ENCODE assay signal across 1 cellular context in genomic region chr16:87806608-87807546, GRCh38.
TF ChIP-seq lines count a peak whose summit lies in the region.

No MANE protein-coding gene starts in this region.

TF ChIP-seq in HCT116, 20 proteins besides CTCF, POLR2A, EP300 and RAD21 (continued from another document):
- TF ChIP-seq MAX (IDR thresholded peaks at IDR 0.05): no peak
- TF ChIP-seq, protein P1, sequence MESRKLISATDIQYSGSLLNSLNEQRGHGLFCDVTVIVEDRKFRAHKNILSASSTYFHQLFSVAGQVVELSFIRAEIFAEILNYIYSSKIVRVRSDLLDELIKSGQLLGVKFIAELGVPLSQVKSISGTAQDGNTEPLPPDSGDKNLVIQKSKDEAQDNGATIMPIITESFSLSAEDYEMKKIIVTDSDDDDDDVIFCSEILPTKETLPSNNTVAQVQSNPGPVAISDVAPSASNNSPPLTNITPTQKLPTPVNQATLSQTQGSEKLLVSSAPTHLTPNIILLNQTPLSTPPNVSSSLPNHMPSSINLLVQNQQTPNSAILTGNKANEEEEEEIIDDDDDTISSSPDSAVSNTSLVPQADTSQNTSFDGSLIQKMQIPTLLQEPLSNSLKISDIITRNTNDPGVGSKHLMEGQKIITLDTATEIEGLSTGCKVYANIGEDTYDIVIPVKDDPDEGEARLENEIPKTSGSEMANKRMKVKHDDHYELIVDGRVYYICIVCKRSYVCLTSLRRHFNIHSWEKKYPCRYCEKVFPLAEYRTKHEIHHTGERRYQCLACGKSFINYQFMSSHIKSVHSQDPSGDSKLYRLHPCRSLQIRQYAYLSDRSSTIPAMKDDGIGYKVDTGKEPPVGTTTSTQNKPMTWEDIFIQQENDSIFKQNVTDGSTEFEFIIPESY (IDR thresholded peaks at IDR 0.05; ENCODE audit: extremely low read depth, insufficient replicate concordance, low read length): no peak
- TF ChIP-seq EGR1 (IDR thresholded peaks at IDR 0.05; ENCODE audit: low read depth): no peak
